Comparison of ENCODE assay signal across 2 cellular contexts in genomic region chr2:79039944-79040343, GRCh38.
TF ChIP-seq lines count a peak whose summit lies in the region.

No MANE protein-coding gene starts in this region.

TF ChIP-seq in SK-N-SH, 30 proteins besides CTCF, POLR2A, EP300 and RAD21 (continued from another document):
- TF ChIP-seq PBX3 (IDR thresholded peaks at IDR 0.05) (no peak), CHD2 (IDR thresholded peaks at IDR 0.05; ENCODE audit: low read length, partially characterized antibody) (no peak), ELF1 (IDR thresholded peaks at IDR 0.05) (no peak), NFIC (IDR thresholded peaks at IDR 0.05; ENCODE audit: borderline replicate concordance) (no peak), TAF1 (IDR thresholded peaks at IDR 0.05; ENCODE audit: borderline replicate concordance, low read depth, low read length) (no peak), GABPA (IDR thresholded peaks at IDR 0.05; ENCODE audit: low read depth) (no peak), MXI1 (IDR thresholded peaks at IDR 0.05; ENCODE audit: low read depth, low read length) (no peak), USF2 (IDR thresholded peaks at IDR 0.05; ENCODE audit: borderline replicate concordance, low read depth, low read length) (no peak), FOSL2 (IDR thresholded peaks at IDR 0.05; ENCODE audit: borderline replicate concordance, low read depth) (no peak)

TF ChIP-seq in SK-N-SH treated with all-trans-retinoic acid at 6 μM for 48 hours, 23 proteins besides CTCF, POLR2A, EP300 and RAD21 (continued from another document):
- no peak for TF ChIP-seq PATZ1 (CRISPR knock-in tag; IDR thresholded peaks at IDR 0.05; ENCODE audit: borderline replicate concordance)
- no peak for TF ChIP-seq RARB (CRISPR knock-in tag; IDR thresholded peaks at IDR 0.05)
- TF ChIP-seq CSRNP3 (CRISPR knock-in tag; IDR thresholded peaks at IDR 0.05), result no peak
- TF ChIP-seq ZNF70 (CRISPR knock-in tag; IDR thresholded peaks at IDR 0.05), result no peak
- no peak for TF ChIP-seq ARNTL (CRISPR knock-in tag; IDR thresholded peaks at IDR 0.05; ENCODE audit: borderline replicate concordance, low read depth)
